In the genomic region with DNA sequence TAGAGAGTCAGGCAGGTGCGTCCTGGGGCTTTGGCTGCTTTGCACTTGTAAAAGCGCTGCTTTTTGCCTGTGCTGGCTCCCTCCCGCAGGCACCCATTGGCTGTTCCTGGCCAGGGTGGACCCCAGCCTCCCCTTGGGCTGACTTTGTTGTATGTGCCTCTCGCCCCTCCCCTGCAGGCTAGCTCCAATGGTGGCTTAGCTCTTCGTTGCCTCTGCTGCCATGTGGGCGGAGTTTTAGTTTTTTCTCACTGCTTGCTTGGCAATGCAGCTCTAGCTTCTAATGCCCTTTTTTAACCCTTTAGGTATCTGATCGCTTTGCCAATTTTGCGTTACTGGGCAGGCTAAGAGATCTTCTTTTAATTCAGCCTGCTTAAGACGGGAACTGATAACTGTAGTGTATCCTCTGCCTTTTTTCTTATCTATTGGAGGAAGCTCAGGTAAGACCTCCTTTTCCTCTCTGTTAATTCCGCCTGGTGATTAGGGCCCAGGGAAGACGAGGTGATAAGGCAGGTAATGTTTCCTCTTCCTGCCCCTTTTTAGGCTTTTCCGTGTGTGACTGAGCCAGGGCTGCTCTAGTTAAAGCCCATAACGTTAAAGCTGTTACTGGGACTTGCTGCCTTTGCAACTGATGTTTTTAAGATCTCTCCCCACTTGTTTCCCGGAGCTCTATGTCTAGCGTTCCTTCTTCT, we compare ENCODE assay signal across 9 cellular contexts. TPM values are rescaled to one million over a fixed set of nuclear protein-coding genes. Genes with fewer than 3 reads are reported as not detected.
DNase-seq lines count a peak whose midpoint lies in the region; ATAC-seq and TF ChIP-seq lines count a peak whose summit lies in the region.
"Had no signal": no experiment of that assay in that cellular context is flagged by ENCODE, and none has a peak within 500 bp of the region (broad histone marks: within the 10 kb centered on the region; RNA-seq: fewer than 3 reads in every experiment).

No MANE protein-coding gene starts in this region.

- H3K36me3 ChIP-seq in breast epithelium: no peaks in the 10 kb centered on the region

- no peaks in the 10 kb centered on the region for H3K9me3 ChIP-seq in breast epithelium

- TF ChIP-seq CTCF in breast epithelium (IDR thresholded peaks at IDR 0.05) (no peak), nephron (IDR thresholded peaks at IDR 0.05; ENCODE audit: unreplicated experiment in 3 of 3) (no peak)

- H3K9me3 Mint-ChIP-seq in nephron: no peaks in the 10 kb centered on the region
- H3K9me3 Mint-ChIP-seq: dendritic cell treated with granulocyte-macrophage colony-stimulating factor and Interleukin-4, amounts not matched to agents 40 ng/mL and 50 ng/mL, for 4 days had no signal

- peak; percentile 49 for DNase-seq in DMS153 (lab: John Stamatoyannopoulos, UW)
- peak; percentile 64 for DNase-seq in NCI-H1436 (lab: John Stamatoyannopoulos, UW)
- DNase-seq in breast epithelium (ENCODE audit: low spot score in 2 of 2): no peak
- no peak for DNase-seq in T-helper 2 cell

- H3K36me3 Mint-ChIP-seq in nephron (ENCODE audit: low read depth): no peaks in the 10 kb centered on the region

- peak overlapping the region; percentile 60 to 97 (median 88) for H3K27ac Mint-ChIP-seq in nephron
- H3K27ac Mint-ChIP-seq: dendritic cell treated with granulocyte-macrophage colony-stimulating factor and Interleukin-4, amounts not matched to agents 40 ng/mL and 50 ng/mL, for 4 days had no signal

- ATAC-seq in GM18870 (IDR thresholded peaks at IDR 0.05; ENCODE audit: unreplicated experiment): no peak
- ATAC-seq in activated CD4-positive, CD25-positive, alpha-beta regulatory T cell treated with anti-CD3 and anti-CD28 coated beads, Interleukin-2, amount 50 U/mL, for 24 hours: no peak
- no peak for ATAC-seq in HG02588 (IDR thresholded peaks at IDR 0.05; ENCODE audit: unreplicated experiment)

- no peak for TF ChIP-seq POLR2A in breast epithelium (IDR thresholded peaks at IDR 0.05)

- peak overlapping the region in 1 of 2 donors; percentile 9 for H3K27ac ChIP-seq in breast epithelium

- peak overlapping the region; percentile 61 to 72 (median 71) for H3K4me3 Mint-ChIP-seq in nephron
- H3K4me3 Mint-ChIP-seq: dendritic cell treated with granulocyte-macrophage colony-stimulating factor and Interleukin-4, amounts not matched to agents 40 ng/mL and 50 ng/mL, for 4 days had no signal

- no peaks in the 10 kb centered on the region for H3K27me3 ChIP-seq in breast epithelium

- peak overlapping the region in 2 of 3 donors; percentile 7 to 24 for H3K4me3 ChIP-seq in breast epithelium

- no peaks in the 10 kb centered on the region for H3K4me1 ChIP-seq in breast epithelium

- intact Hi-C loops in breast epithelium (cut with DNase I; ENCODE audit: low total_unique reads): no loop called here

- peaks cover 15% of the 10 kb centered on the region for H3K27me3 Mint-ChIP-seq in nephron (ENCODE audit: low read depth)

- peaks cover 27% of the 10 kb centered on the region for H3K4me1 Mint-ChIP-seq in nephron

RNA-seq across cellular contexts. Expression of a gene that starts 11.8 kb away (rescaled TPM):
- total RNA-seq in breast epithelium: 1 to 10 TPM in 1 of 3 donors, under 1 TPM in 1, not detected in 1; 0.73 to 1.6 TPM

Comparison
In these comparisons a context has a peak if more than half of its experiments do, and no peak if none do; other contexts are left out.
1. DNase-seq: peak in DMS153 (single experiment) and NCI-H1436 (single experiment); none in breast epithelium (0 of 2) and T-helper 2 cell (0 of 5).